ENCODE assay signal across 10 cellular contexts in the genomic region with DNA sequence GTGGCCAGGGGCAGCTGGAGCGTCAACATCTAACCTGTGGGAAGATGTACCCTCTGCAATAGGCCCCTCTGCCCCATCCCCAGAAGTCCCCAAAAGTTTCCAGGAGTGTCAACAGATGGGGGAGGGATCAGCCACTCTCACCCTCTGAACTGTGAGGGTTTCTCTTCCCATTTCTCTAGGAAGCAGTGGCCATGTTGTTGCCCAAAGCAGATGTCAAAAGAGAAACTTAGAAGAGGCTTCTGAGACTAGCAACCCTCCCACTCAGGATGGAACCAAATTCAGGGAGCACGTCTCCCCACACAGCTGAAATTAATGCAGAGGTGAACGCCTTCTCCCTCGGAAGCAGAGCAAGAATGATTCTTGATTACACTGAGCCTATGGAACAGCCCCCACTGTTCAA.
A peak's percentile ranks its signal among the peaks of the same experiment; 100 is the strongest.
DNase-seq lines count a peak whose midpoint lies in the region; ATAC-seq and TF ChIP-seq lines count a peak whose summit lies in the region.
"Had no signal": no experiment of that assay in that cellular context is flagged by ENCODE, and none has a peak within 500 bp of the region (broad histone marks: within the 10 kb centered on the region; RNA-seq: fewer than 3 reads in every experiment).

No MANE protein-coding gene starts in this region.

- H4K20me1 ChIP-seq in osteoblast (ENCODE audit: insufficient read depth, low read length): no peaks in the 10 kb centered on the region

- peak overlapping the region in 1 of 2 donors; percentile 34 for H3K9ac ChIP-seq in colonic mucosa (ENCODE audit: low read depth in 2 of 2, low read length in 2 of 2)

- H3K9me3 Mint-ChIP-seq in activated CD8-positive, alpha-beta memory T cell treated with anti-CD3 and anti-CD28 coated beads, Interleukin-2, amount 10 ng/mL, durations not matched to agents 7 days and 5 days (ENCODE audit: low read depth): no peaks in the 10 kb centered on the region
- H3K9me3 Mint-ChIP-seq: nephron had no signal

- DNase-seq in activated CD8-positive, alpha-beta memory T cell treated with anti-CD3 and anti-CD28 coated beads, Interleukin-2, amount 10 ng/mL, durations not matched to agents 7 days and 5 days: no peak
- DNase-seq in activated CD8-positive, alpha-beta memory T cell treated with anti-CD3 and anti-CD28 coated beads for 24 hours: no peak
- DNase-seq in MV-4-11 (lab: John Stamatoyannopoulos, UW): peak; percentile 83
- no peak for DNase-seq in colonic mucosa
- no peak for DNase-seq in stimulated activated naive CD8-positive, alpha-beta T cell treated with anti-CD3 and anti-CD28 coated beads, Interleukin-15, Interleukin-2, amounts not matched to agents 100 U/mL and 50 U/mL, for 24 hours
- no peak for DNase-seq in osteoblast (ENCODE audit: insufficient read length, low spot score, missing footprints)
- DNase-seq: NCI-H2107 had no signal

- peaks cover 78% of the 10 kb centered on the region for H3K4me1 Mint-ChIP-seq in activated CD8-positive, alpha-beta memory T cell treated with anti-CD3 and anti-CD28 coated beads, Interleukin-2, amount 10 ng/mL, durations not matched to agents 7 days and 5 days

- TF ChIP-seq CTCF in colonic mucosa (IDR thresholded peaks at IDR 0.05): no peak
- no peak for TF ChIP-seq CTCF in osteoblast (IDR thresholded peaks at IDR 0.05; ENCODE audit: extremely low read depth, low read depth, low read length)

- H3K9me3 ChIP-seq in colonic mucosa (no peaks in the 10 kb centered on the region), osteoblast (ENCODE audit: low read depth, low read length) (no peaks in the 10 kb centered on the region)

- no peaks in the 10 kb centered on the region for H3K27me3 Mint-ChIP-seq in activated CD8-positive, alpha-beta memory T cell treated with anti-CD3 and anti-CD28 coated beads, Interleukin-2, amount 10 ng/mL, durations not matched to agents 7 days and 5 days

- H3K4me2 ChIP-seq in osteoblast (ENCODE audit: insufficient read depth, low read length): no peak overlapping the region

- H3K36me3 ChIP-seq in colonic mucosa (no peaks in the 10 kb centered on the region), osteoblast (ENCODE audit: insufficient read depth, low read length) (no peaks in the 10 kb centered on the region)

- H3K79me2 ChIP-seq in osteoblast (ENCODE audit: insufficient read depth, low read length): no peaks in the 10 kb centered on the region

- peak overlapping the region; percentile 97 for H3K27ac Mint-ChIP-seq in activated CD8-positive, alpha-beta memory T cell treated with anti-CD3 and anti-CD28 coated beads, Interleukin-2, amount 10 ng/mL, durations not matched to agents 7 days and 5 days

- no peak for ATAC-seq in activated CD8-positive, alpha-beta memory T cell treated with anti-CD3 and anti-CD28 coated beads, Interleukin-2, amount 10 ng/mL, durations not matched to agents 7 days and 5 days
- peak; percentile 16 for ATAC-seq in stimulated activated naive CD8-positive, alpha-beta T cell treated with anti-CD3 and anti-CD28 coated beads, Interleukin-15, Interleukin-2, amounts not matched to agents 100 U/mL and 50 U/mL, for 24 hours
- no peak for ATAC-seq in GM18498 (IDR thresholded peaks at IDR 0.05; ENCODE audit: unreplicated experiment)
- no peak for ATAC-seq in HG02759 (IDR thresholded peaks at IDR 0.05; ENCODE audit: unreplicated experiment)

- peaks cover 6% of the 10 kb centered on the region for H3K36me3 Mint-ChIP-seq in activated CD8-positive, alpha-beta memory T cell treated with anti-CD3 and anti-CD28 coated beads, Interleukin-2, amount 10 ng/mL, durations not matched to agents 7 days and 5 days

- H3K27ac ChIP-seq in colonic mucosa (peak overlapping the region; percentile 24), osteoblast (ENCODE audit: low read depth, low read length) (no peak overlapping the region)

- H3K4me1 ChIP-seq in colonic mucosa (peaks cover 6% of the 10 kb centered on the region), osteoblast (ENCODE audit: insufficient read depth, low read length) (peaks cover 22% of the 10 kb centered on the region)

- intact Hi-C loops in colonic mucosa (cut with DNase I): no loop called here

- no peaks in the 10 kb centered on the region for H3K27me3 ChIP-seq in colonic mucosa
- no peaks in the 10 kb centered on the region for H3K27me3 ChIP-seq in osteoblast (ENCODE audit: insufficient read depth, low read length)

- peak overlapping the region; percentile 41 for H3K4me3 Mint-ChIP-seq in activated CD8-positive, alpha-beta memory T cell treated with anti-CD3 and anti-CD28 coated beads, Interleukin-2, amount 10 ng/mL, durations not matched to agents 7 days and 5 days
- H3K4me3 Mint-ChIP-seq: nephron had no signal

- no peak overlapping the region for H3K4me3 ChIP-seq in colonic mucosa
- no peak overlapping the region for H3K4me3 ChIP-seq in osteoblast (ENCODE audit: insufficient read depth, low read length)

- CTCF ChIA-PET in activated CD8-positive, alpha-beta memory T cell treated with anti-CD3 and anti-CD28 coated beads, Interleukin-2, amount 10 ng/mL, durations not matched to agents 7 days and 5 days (lab: Charles Lee): interaction anchor here (0.9 to 3.1 kb wide), 16 partner anchors 10 to 291 kb away, joined by 3 to 17 read pairs (median 6); no protein-coding TSS in a partner anchor

- H2AFZ ChIP-seq in osteoblast (ENCODE audit: low read length): no peak overlapping the region
